9 cellular contexts compared by ENCODE assay signal in genomic region chr12:56637621-56638020, GRCh38. TPM values are rescaled to one million over a fixed set of nuclear protein-coding genes. Genes with fewer than 3 reads are reported as not detected.
A peak's percentile ranks its signal among the peaks of the same experiment; 100 is the strongest.
DNase-seq lines count a peak whose midpoint lies in the region; ATAC-seq and TF ChIP-seq lines count a peak whose summit lies in the region.
"Had no signal": no experiment of that assay in that cellular context is flagged by ENCODE, and none has a peak within 500 bp of the region (broad histone marks: within the 10 kb centered on the region; RNA-seq: fewer than 3 reads in every experiment).

No MANE protein-coding gene starts in this region.

- no peak for TF ChIP-seq POLR2A in tibial nerve (IDR thresholded peaks at IDR 0.05)

- DNase-seq in activated naive CD4-positive, alpha-beta T cell treated with anti-CD3 and anti-CD28 coated beads, Interleukin-2, amount 50 U/mL, for 72 hours (ENCODE audit: low spot score in 2 of 2) = no peak
- DNase-seq in activated naive CD4-positive, alpha-beta T cell treated with anti-CD3 and anti-CD28 coated beads, Interleukin-2, amount 50 U/mL, for 16 hours = no peak
- DNase-seq in adipocyte (ENCODE audit: low read depth) = no peak
- DNase-seq in tibial nerve (ENCODE audit: low spot score in 2 of 2) = no peak
- DNase-seq in putamen (ENCODE audit: low spot score) = no peak
- DNase-seq: AML-193 had no signal

- H3K36me3 ChIP-seq in adipocyte (ENCODE audit: control insufficient read depth, insufficient read depth, low read length, severe bottlenecking) (peaks cover 56% of the 10 kb centered on the region), mucosa of rectum (ENCODE audit: control insufficient read depth in 2 of 2, insufficient read depth in 2 of 2, low read length in 2 of 2) (peaks cover 40 to 47% of the 10 kb centered on the region in 2 donors), tibial nerve (peaks cover 7 to 52% (median 31%) of the 10 kb centered on the region in 3 donors)

- peaks cover 10 to 29% of the 10 kb centered on the region in 2 donors for H3K36me3 Mint-ChIP-seq in activated naive CD4-positive, alpha-beta T cell treated with anti-CD3 and anti-CD28 coated beads, Interleukin-2, amount 50 U/mL, for 72 hours

- H3K4me1 ChIP-seq in adipocyte (ENCODE audit: control insufficient read depth, insufficient read depth, low read length) (peaks cover 35% of the 10 kb centered on the region), mucosa of rectum (ENCODE audit: control insufficient read depth in 2 of 2, insufficient read depth in 2 of 2, low read length in 2 of 2) (peaks cover 24 to 43% of the 10 kb centered on the region in 2 donors), tibial nerve (peaks cover 0 to 55% (median 23%) of the 10 kb centered on the region in 4 donors)

- H3K27me3 ChIP-seq in adipocyte (replicated peaks; ENCODE audit: control insufficient read depth, insufficient read depth, low read length) (no peaks in the 10 kb centered on the region), mucosa of rectum (ENCODE audit: control insufficient read depth in 2 of 2, insufficient read depth in 2 of 2, low read length in 2 of 2) (no peaks in the 10 kb centered on the region), tibial nerve (no peaks in the 10 kb centered on the region)

- H3K27ac ChIP-seq in mucosa of rectum (ENCODE audit: low read depth in 2 of 2, low read length in 2 of 2) (peak overlapping the region; percentile 97 to 99), tibial nerve (peak overlapping the region; percentile 96 to 99 (median 97))

- H3K9ac ChIP-seq in adipocyte (ENCODE audit: low read length) (peak overlapping the region; percentile 83), mucosa of rectum (ENCODE audit: low read depth in 1 of 2, low read length in 2 of 2) (peak overlapping the region in 1 of 2 donors; percentile 92)

- 47 to 53% methylated on average over 2 of the region's 2 CpGs for WGBS in tibial nerve, 2 donors

- peak overlapping the region; percentile 50 to 72 for H3K27ac Mint-ChIP-seq in activated naive CD4-positive, alpha-beta T cell treated with anti-CD3 and anti-CD28 coated beads, Interleukin-2, amount 50 U/mL, for 72 hours

- TF ChIP-seq EP300 in tibial nerve (IDR thresholded peaks at IDR 0.05) = no peak

- TF ChIP-seq CTCF in tibial nerve (IDR thresholded peaks at IDR 0.05) = no peak

- H3K9me3 Mint-ChIP-seq in activated naive CD4-positive, alpha-beta T cell treated with anti-CD3 and anti-CD28 coated beads, Interleukin-2, amount 50 U/mL, for 72 hours = no peaks in the 10 kb centered on the region

- H3K9me3 ChIP-seq in adipocyte (ENCODE audit: control insufficient read depth, low read length) (no peaks in the 10 kb centered on the region), mucosa of rectum (ENCODE audit: control insufficient read depth in 2 of 2, low read length in 2 of 2) (no peaks in the 10 kb centered on the region), tibial nerve (no peaks in the 10 kb centered on the region)

- ATAC-seq in activated naive CD4-positive, alpha-beta T cell treated with anti-CD3 and anti-CD28 coated beads, Interleukin-2, amount 50 U/mL, for 72 hours = no peak
- no peak for ATAC-seq in GM21515 (IDR thresholded peaks at IDR 0.05; ENCODE audit: unreplicated experiment)
- ATAC-seq in HG03520 (IDR thresholded peaks at IDR 0.05; ENCODE audit: unreplicated experiment) = no peak

- H3K4me3 ChIP-seq in adipocyte (ENCODE audit: low read length) = no peak overlapping the region
- H3K4me3 ChIP-seq in mucosa of rectum (ENCODE audit: low read length in 2 of 2) = no peak overlapping the region
- H3K4me3 ChIP-seq in tibial nerve = no peak overlapping the region

RNA-seq across cellular contexts. Expression of gene BAZ2A, which starts 7.5 kb away (rescaled TPM):
- total RNA-seq in activated naive CD4-positive, alpha-beta T cell treated with anti-CD3 and anti-CD28 coated beads, Interleukin-2, amount 50 U/mL, for 72 hours = 100 to 1,000 TPM in 1 of 2 donors, 10 to 100 TPM in 1; 92.0 to 113 TPM
- total RNA-seq in tibial nerve = 100 to 1,000 TPM; 117 to 178 (median 159) TPM

RNA-seq across cellular contexts. Expression of gene ATP5F1B, which starts 8.2 kb away (rescaled TPM):
- total RNA-seq in activated naive CD4-positive, alpha-beta T cell treated with anti-CD3 and anti-CD28 coated beads, Interleukin-2, amount 50 U/mL, for 72 hours = 100 to 1,000 TPM; 788 to 897 TPM
- total RNA-seq in tibial nerve = 100 to 1,000 TPM; 293 to 326 (median 296) TPM

RNA-seq across cellular contexts. Expression of gene PTGES3, which starts 50.5 kb away (rescaled TPM):
- total RNA-seq in activated naive CD4-positive, alpha-beta T cell treated with anti-CD3 and anti-CD28 coated beads, Interleukin-2, amount 50 U/mL, for 72 hours = 100 to 1,000 TPM; 285 to 294 TPM
- total RNA-seq in tibial nerve = 10 to 100 TPM; 71.0 to 84.0 (median 77.2) TPM
